In the genomic region with DNA sequence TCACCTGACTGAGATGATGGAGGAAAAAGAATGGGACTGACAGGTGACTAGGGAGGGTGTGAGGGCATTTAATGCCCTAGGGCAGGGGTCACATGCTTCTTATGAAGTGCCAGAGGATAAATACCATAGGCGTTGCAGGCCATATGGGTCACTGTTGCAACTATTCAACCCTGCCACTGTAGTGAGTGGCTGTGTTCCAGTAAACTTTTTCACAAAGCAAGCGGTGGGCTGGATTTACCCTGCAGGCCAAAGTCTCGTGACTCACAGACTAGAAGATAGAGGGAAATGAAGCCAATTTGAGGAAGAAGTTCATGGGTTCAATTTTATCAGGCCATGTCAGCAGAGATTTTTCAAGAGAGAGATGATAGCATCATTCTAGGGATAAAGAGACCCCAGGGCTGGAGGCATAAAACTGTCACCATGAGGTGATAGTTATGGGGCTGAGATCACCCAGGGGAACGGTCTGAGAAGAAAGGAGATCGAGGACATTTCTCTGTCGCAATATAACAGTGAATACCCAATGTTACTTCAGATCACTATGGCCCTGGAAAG, we compare ENCODE assay signal across 11 cellular contexts. TPM values are rescaled to one million over a fixed set of nuclear protein-coding genes. Genes with fewer than 3 reads are reported as not detected.
DNase-seq lines count a peak whose midpoint lies in the region; ATAC-seq and TF ChIP-seq lines count a peak whose summit lies in the region.
"Had no signal": no experiment of that assay in that cellular context is flagged by ENCODE, and none has a peak within 500 bp of the region (broad histone marks: within the 10 kb centered on the region; RNA-seq: fewer than 3 reads in every experiment).

No MANE protein-coding gene starts in this region.

- ATAC-seq in activated B cell treated with CpG ODN at 0.5 μM for 24 hours (ENCODE audit: low read depth) (peak; percentile 63), thoracic aorta (ENCODE audit: insufficient number of reproducible peaks, low FRiP score, low read depth) (peak; percentile 49), HG02884 (IDR thresholded peaks at IDR 0.05; ENCODE audit: unreplicated experiment) (no peak), HG03354 (IDR thresholded peaks at IDR 0.05; ENCODE audit: poor library complexity, severe bottlenecking, unreplicated experiment) (no peak)

- no peak overlapping the region for H2AFZ ChIP-seq in hepatocyte
- H2AFZ ChIP-seq: parathyroid adenoma had no signal

- H3K4me3 Mint-ChIP-seq in HFFc6 (peak overlapping the region; percentile 28), activated B cell treated with CpG ODN at 0.5 μM for 24 hours (peak overlapping the region; percentile 47)

- no peaks in the 10 kb centered on the region for H3K27me3 Mint-ChIP-seq in HFFc6 (ENCODE audit: insufficient read depth)
- H3K27me3 Mint-ChIP-seq in activated B cell treated with CpG ODN at 0.5 μM for 24 hours: no peaks in the 10 kb centered on the region

- no peaks in the 10 kb centered on the region for H3K9me3 ChIP-seq in hepatocyte (ENCODE audit: low read depth)
- no peaks in the 10 kb centered on the region for H3K9me3 ChIP-seq in thoracic aorta
- H3K9me3 ChIP-seq in esophagus muscularis mucosa: no peaks in the 10 kb centered on the region

- H4K20me1 ChIP-seq in hepatocyte (ENCODE audit: insufficient read depth, poor library complexity, severe bottlenecking): peaks cover 41% of the 10 kb centered on the region

- no peak for TF ChIP-seq EP300 in esophagus muscularis mucosa (IDR thresholded peaks at IDR 0.05)

- H3K27ac ChIP-seq in hepatocyte: peak overlapping the region; percentile 78
- peak overlapping the region; percentile 45 to 62 for H3K27ac ChIP-seq in thoracic aorta
- peak overlapping the region in 2 of 4 donors; percentile 7 to 53 for H3K27ac ChIP-seq in esophagus muscularis mucosa (replicated peaks in 1 of 4)
- H3K27ac ChIP-seq: parathyroid adenoma had no signal

- H3K36me3 ChIP-seq in hepatocyte (replicated peaks; ENCODE audit: insufficient read depth, low read depth) (no peaks in the 10 kb centered on the region), thoracic aorta (no peaks in the 10 kb centered on the region), esophagus muscularis mucosa (peaks cover 0 to 7% (median 0%) of the 10 kb centered on the region in 4 donors)

- POLR2A ChIA-PET in activated B cell treated with CpG ODN at 0.5 μM for 24 hours (lab: Charles Lee): interaction anchor here (0.6 to 1.6 kb wide), 5 partner anchors 11 to 43 kb away, joined by 3 to 7 read pairs (median 3); no protein-coding TSS in a partner anchor

- TF ChIP-seq CTCF in HFFc6 (IDR thresholded peaks at IDR 0.05) (no peak), activated B cell treated with CpG ODN at 0.5 μM for 24 hours (IDR thresholded peaks at IDR 0.05) (no peak), hepatocyte (IDR thresholded peaks at IDR 0.05; ENCODE audit: poor library complexity) (no peak), thoracic aorta (IDR thresholded peaks at IDR 0.05) (no peak), esophagus muscularis mucosa (IDR thresholded peaks at IDR 0.05) (no peak)

- H3K79me2 ChIP-seq in hepatocyte: peaks cover 94% of the 10 kb centered on the region

- H3K27me3 ChIP-seq in hepatocyte (no peaks in the 10 kb centered on the region), thoracic aorta (replicated peaks; ENCODE audit: insufficient read depth) (no peaks in the 10 kb centered on the region), esophagus muscularis mucosa (no peaks in the 10 kb centered on the region)

- intact Hi-C loops in activated B cell treated with CpG ODN at 0.5 μM for 24 hours (cut with micrococcal nuclease) (loop anchor here (1.0 kb wide), 2 partner anchors 8 to 10 kb away; no protein-coding TSS in a partner anchor), esophagus muscularis mucosa (cut with DNase I) (no loop called here)

- H3K9me3 Mint-ChIP-seq in HFFc6 (no peaks in the 10 kb centered on the region), activated B cell treated with CpG ODN at 0.5 μM for 24 hours (no peaks in the 10 kb centered on the region)

- peak overlapping the region; percentile 76 for H3K27ac Mint-ChIP-seq in HFFc6
- peak overlapping the region; percentile 65 for H3K27ac Mint-ChIP-seq in activated B cell treated with CpG ODN at 0.5 μM for 24 hours

- 56% methylated on average over 6 of the region's 6 CpGs for WGBS in hepatocyte (ENCODE audit: low lambda C conversion rate, missing lambda C conversion rate)
- WGBS in esophagus muscularis mucosa: 57% methylated on average over 6 of the region's 6 CpGs

- H3K4me3 ChIP-seq in hepatocyte (no peak overlapping the region), thoracic aorta (no peak overlapping the region), esophagus muscularis mucosa (no peak overlapping the region)

- H3K36me3 Mint-ChIP-seq in HFFc6 (ENCODE audit: low read depth) (peaks cover 18% of the 10 kb centered on the region), activated B cell treated with CpG ODN at 0.5 μM for 24 hours (ENCODE audit: low read depth) (peaks cover 60% of the 10 kb centered on the region)

- H3K4me1 Mint-ChIP-seq in HFFc6 (ENCODE audit: low read depth): peaks cover 78% of the 10 kb centered on the region
- H3K4me1 Mint-ChIP-seq in activated B cell treated with CpG ODN at 0.5 μM for 24 hours: peaks cover 88% of the 10 kb centered on the region

- peaks cover 7% of the 10 kb centered on the region for H3K4me1 ChIP-seq in hepatocyte (ENCODE audit: insufficient read depth)
- H3K4me1 ChIP-seq in thoracic aorta (ENCODE audit: control insufficient read depth in 1 of 2, low read depth in 2 of 2): peaks cover 35 to 56% of the 10 kb centered on the region in 2 donors
- H3K4me1 ChIP-seq in esophagus muscularis mucosa: peaks cover 47 to 80% (median 70%) of the 10 kb centered on the region in 4 donors

- no peaks in the 10 kb centered on the region for H3K9me2 ChIP-seq in hepatocyte (replicated peaks; ENCODE audit: insufficient read depth)

- DNase-seq in HFFc6: peak; percentile 77
- DNase-seq in activated B cell treated with CpG ODN at 0.5 μM for 24 hours: no peak
- DNase-seq in hepatocyte (ENCODE audit: low spot score): peak; percentile 67
- no peak for DNase-seq in thoracic aorta (ENCODE audit: low spot score)
- no peak for DNase-seq in NCI-H526 (lab: John Stamatoyannopoulos, UW)
- DNase-seq in esophagus muscularis mucosa (ENCODE audit: extremely low spot score): no peak
- DNase-seq: activated effector memory CD4-positive, alpha-beta T cell treated with Interleukin-2 at 50 U/mL for 16 hours; foreskin melanocyte had no signal

- TF ChIP-seq POLR2A in esophagus muscularis mucosa (IDR thresholded peaks at IDR 0.05; ENCODE audit: low read depth): no peak

- peak overlapping the region; percentile 8 for H3K4me2 ChIP-seq in hepatocyte

- CTCF ChIA-PET in activated B cell treated with CpG ODN at 0.5 μM for 24 hours (lab: Charles Lee): no interaction called here

RNA-seq across cellular contexts. Expression of a gene that starts 8.6 kb away (rescaled TPM):
- total RNA-seq in HFFc6 (2021; fragmentation: NEBNext Ultra II Directional; extraction: Animal tissue kit (Norgen Biotek cat#: 25700)): 100 to 1,000 TPM in 3 of 6 experiments, 10 to 100 TPM in 3; 86.5 to 104 (median 97.4) TPM
- 287 and 310 TPM in 2 replicates for total RNA-seq in activated B cell treated with CpG ODN at 0.5 μM for 24 hours
- total RNA-seq in hepatocyte: 41.0 and 50.1 TPM in 2 replicates
- polyA plus RNA-seq in hepatocyte: 55.8 and 56.1 TPM in 2 replicates
- total RNA-seq in thoracic aorta: 10 to 100 TPM; 39.0 to 83.2 TPM
- 10 to 100 TPM; 33.6 to 44.9 (median 38.4) TPM for total RNA-seq in esophagus muscularis mucosa

Comparison
In these comparisons a context has a peak if more than half of its experiments do, and no peak if none do; other contexts are left out.
1. DNase-seq: peak in HFFc6 (single experiment) and hepatocyte (single experiment); none in activated B cell treated with CpG ODN at 0.5 μM for 24 hours (single experiment), thoracic aorta (single experiment), NCI-H526 (0 of 2) and esophagus muscularis mucosa (single experiment).
2. ATAC-seq: peak in activated B cell treated with CpG ODN at 0.5 μM for 24 hours (single experiment) and thoracic aorta (single experiment); none in HG02884 (single experiment) and HG03354 (single experiment).